In genomic region chr14:77372304-77372841, GRCh38 we compare ENCODE assay signal across 8 cellular contexts. TPM values are rescaled to one million over a fixed set of nuclear protein-coding genes. Genes with fewer than 3 reads are reported as not detected.
DNase-seq lines count a peak whose midpoint lies in the region; ATAC-seq and TF ChIP-seq lines count a peak whose summit lies in the region.

No MANE protein-coding gene starts in this region.

- no peak overlapping the region for H3K4me3 ChIP-seq in AG09309 (ENCODE audit: control insufficient read depth, low read depth, low read length)
- peak overlapping the region; percentile 2 for H3K4me3 ChIP-seq in endocrine pancreas (ENCODE audit: control insufficient read depth, insufficient read depth, low read length)
- H3K4me3 ChIP-seq in MM.1S (ENCODE audit: low read length): no peak overlapping the region

- H3K4me1 ChIP-seq in endocrine pancreas (ENCODE audit: control insufficient read depth, insufficient read depth, low read length): no peaks in the 10 kb centered on the region
- H3K4me1 ChIP-seq in MM.1S (ENCODE audit: low read length): 0 out of 2 replicates have a peak, but pooled peaks cover 3% of the 10 kb centered on the region

- no peaks in the 10 kb centered on the region for H3K9me3 ChIP-seq in endocrine pancreas (ENCODE audit: control insufficient read depth, low read length)
- H3K9me3 ChIP-seq in MM.1S (replicated peaks; ENCODE audit: insufficient read depth, low read length): no peaks in the 10 kb centered on the region

- peaks cover 0 to 2% (median 0%) of the 10 kb centered on the region in 7 donors for H3K9me3 Mint-ChIP-seq in CD14-positive monocyte

- peaks cover 6 to 12% of the 10 kb centered on the region in 2 donors for H3K36me3 Mint-ChIP-seq in CD14-positive monocyte

- no peaks in the 10 kb centered on the region for H3K36me3 ChIP-seq in endocrine pancreas (ENCODE audit: control insufficient read depth, insufficient read depth, low read length)
- no peaks in the 10 kb centered on the region for H3K36me3 ChIP-seq in MM.1S (replicated peaks; ENCODE audit: insufficient read depth, low read length)

- peaks cover 42% of the 10 kb centered on the region for H3K4me1 Mint-ChIP-seq in CD14-positive monocyte

- DNase-seq in AG09309 (ENCODE audit: low read depth) (peak; percentile 2), HT1080 (ENCODE audit: low read depth) (peak; percentile 25), CD14-positive monocyte (ENCODE audit: low spot score) (no peak), MM.1S (no peak), left cardiac atrium (no peak)

- H3K27me3 ChIP-seq in endocrine pancreas (ENCODE audit: control insufficient read depth, insufficient read depth, low read length) (no peaks in the 10 kb centered on the region), MM.1S (replicated peaks; ENCODE audit: insufficient read depth, low read length) (no peaks in the 10 kb centered on the region)

- H3K9ac ChIP-seq in endocrine pancreas (ENCODE audit: control insufficient read depth, insufficient read depth, low read length) (no peak overlapping the region), MM.1S (ENCODE audit: low read length) (no peak overlapping the region)

- H3K27ac ChIP-seq in MM.1S (ENCODE audit: low read length): no peak overlapping the region

- H3K4me3 Mint-ChIP-seq in CD14-positive monocyte: no peak overlapping the region

- ATAC-seq in GM19023 (IDR thresholded peaks at IDR 0.05; ENCODE audit: unreplicated experiment): peak; percentile 20
- no peak for ATAC-seq in GM19324 (IDR thresholded peaks at IDR 0.05; ENCODE audit: low FRiP score, unreplicated experiment)
- no peak for ATAC-seq in left cardiac atrium

- H2AFZ ChIP-seq in MM.1S (ENCODE audit: low read length): no peak overlapping the region

- H3K4me2 ChIP-seq in MM.1S (ENCODE audit: low read depth, low read length): no peak overlapping the region

- intact Hi-C loops in CD14-positive monocyte (cut with micrococcal nuclease): no loop called here
- intact Hi-C loops in left cardiac atrium (cut with DNase I): no loop called here

- H3F3A ChIP-seq in MM.1S (ENCODE audit: insufficient read depth, low read length): no peaks in the 10 kb centered on the region

- no peaks in the 10 kb centered on the region for H3K27me3 Mint-ChIP-seq in CD14-positive monocyte (ENCODE audit: low read depth in 3 of 3)

- H4K20me1 ChIP-seq in MM.1S (ENCODE audit: insufficient read depth, low read length): no peaks in the 10 kb centered on the region

- peaks cover 10% of the 10 kb centered on the region; the same call in 1 of the 2 replicates for H3K79me2 ChIP-seq in MM.1S (ENCODE audit: low read length)

- no peak for TF ChIP-seq CTCF in AG09309 (IDR thresholded peaks at IDR 0.05; ENCODE audit: control insufficient read depth, insufficient read depth, low read depth, low read length, missing control alignments)
- TF ChIP-seq CTCF in CD14-positive monocyte (IDR thresholded peaks at IDR 0.05): no peak
- no peak for TF ChIP-seq CTCF in MM.1S (IDR thresholded peaks at IDR 0.05; ENCODE audit: low read length)

- H3K27ac Mint-ChIP-seq in CD14-positive monocyte: no peak overlapping the region

- no peaks in the 10 kb centered on the region for H3K9me2 ChIP-seq in MM.1S (replicated peaks; ENCODE audit: insufficient read depth, low read length)

RNA-seq across cellular contexts. Expression of gene TMED8, which starts 4.5 kb away (rescaled TPM):
- total RNA-seq in HT1080 (2014; rRNA removed; shearing (Covaris generic)): 11.8 and 13.7 TPM in 2 replicates
- 9.1 and 13.0 TPM in 2 replicates for polyA plus RNA-seq in HT1080 (2015; cell fraction: cytosol; rRNA removed)
- polyA plus RNA-seq in HT1080 (2015; cell fraction: nucleus; rRNA removed): 10.5 and 11.5 TPM in 2 replicates
- polyA plus RNA-seq in CD14-positive monocyte: 1 to 10 TPM; 6.1 to 6.2 TPM
- 1 to 10 TPM; 5.9 to 6.7 TPM for total RNA-seq in left cardiac atrium

RNA-seq across cellular contexts. Expression of gene SAMD15, which starts 4.8 kb away (rescaled TPM):
- 0.84 and 2.6 TPM in 2 replicates for total RNA-seq in HT1080 (2014; rRNA removed; shearing (Covaris generic))
- 0.93 and 1.2 TPM in 2 replicates for polyA plus RNA-seq in HT1080 (2015; cell fraction: cytosol; rRNA removed)
- 0.59 and 3.2 TPM in 2 replicates for polyA plus RNA-seq in HT1080 (2015; cell fraction: nucleus; rRNA removed)
- polyA plus RNA-seq in CD14-positive monocyte: under 1 TPM in 1 of 2 donors, not detected in 1; 0.08 TPM
- total RNA-seq in left cardiac atrium: under 1 TPM in 1 of 2 donors, not detected in 1; 0.52 TPM

RNA-seq across cellular contexts. Expression of gene NOXRED1, which starts 51.0 kb away (rescaled TPM):
- total RNA-seq in HT1080 (2014; rRNA removed; shearing (Covaris generic)): 0.07 TPM in 1 of 2 replicates, not detected in the other
- polyA plus RNA-seq in HT1080 (2015; cell fraction: cytosol; rRNA removed): 0.15 and 0.21 TPM in 2 replicates
- polyA plus RNA-seq in HT1080 (2015; cell fraction: nucleus; rRNA removed): 1.3 and 2.3 TPM in 2 replicates
- polyA plus RNA-seq in CD14-positive monocyte: not detected
- total RNA-seq in left cardiac atrium: under 1 TPM in 1 of 2 donors, not detected in 1; 0.34 TPM

RNA-seq across cellular contexts. Expression of gene GSTZ1, which starts 51.5 kb away (rescaled TPM):
- total RNA-seq in HT1080 (2014; rRNA removed; shearing (Covaris generic)): 46.9 and 57.1 TPM in 2 replicates
- 46.3 and 52.6 TPM in 2 replicates for polyA plus RNA-seq in HT1080 (2015; cell fraction: cytosol; rRNA removed)
- polyA plus RNA-seq in HT1080 (2015; cell fraction: nucleus; rRNA removed): 44.5 and 49.0 TPM in 2 replicates
- polyA plus RNA-seq in CD14-positive monocyte: 10 to 100 TPM; 15.3 to 16.4 TPM
- total RNA-seq in left cardiac atrium: 1 to 10 TPM; 6.5 to 7.9 TPM

RNA-seq across cellular contexts. Expression of gene POMT2, which starts 51.7 kb away (rescaled TPM):
- 13.7 and 15.1 TPM in 2 replicates for total RNA-seq in HT1080 (2014; rRNA removed; shearing (Covaris generic))
- polyA plus RNA-seq in HT1080 (2015; cell fraction: cytosol; rRNA removed): 12.0 and 12.8 TPM in 2 replicates
- polyA plus RNA-seq in HT1080 (2015; cell fraction: nucleus; rRNA removed): 33.9 and 39.4 TPM in 2 replicates
- 1 to 10 TPM; 1.5 to 1.8 TPM for polyA plus RNA-seq in CD14-positive monocyte
- total RNA-seq in left cardiac atrium: 10 to 100 TPM; 20.8 to 25.5 TPM

Comparison
In these comparisons a context has a peak if more than half of its experiments do, and no peak if none do; other contexts are left out.
1. DNase-seq: peak in AG09309 (single experiment) and HT1080 (single experiment); none in CD14-positive monocyte (single experiment), MM.1S (single experiment) and left cardiac atrium (single experiment).